8 cellular contexts compared by ENCODE assay signal in the genomic region with DNA sequence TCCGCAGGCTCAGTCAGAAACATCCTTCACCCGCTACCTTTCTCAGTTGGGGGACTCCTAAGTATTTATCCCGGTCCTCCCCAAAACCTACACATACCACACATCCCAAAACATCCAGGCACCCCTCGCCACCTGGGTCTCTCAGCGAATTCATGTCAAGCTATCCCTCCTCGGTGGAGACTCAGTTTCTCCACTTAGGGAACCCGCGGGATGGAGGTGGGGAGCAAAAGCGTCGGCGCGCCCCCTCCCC. TPM values are rescaled to one million over a fixed set of nuclear protein-coding genes. Genes with fewer than 3 reads are reported as not detected.
DNase-seq lines count a peak whose midpoint lies in the region; ATAC-seq, FAIRE-seq and TF ChIP-seq lines count a peak whose summit lies in the region.

No MANE protein-coding gene starts in this region.

- POLR2A ChIA-PET in HepG2 (lab: Yijun Ruan, JAX) = interaction anchor here (0.6 to 6.7 kb wide), 25 partner anchors 8 to 442 kb away, joined by 3 to 90 read pairs (median 6); a partner anchor contains a TSS

- no peak for TF ChIP-seq RAD21 in HepG2 (CRISPR knock-in tag; IDR thresholded peaks at IDR 0.05)

- no peaks in the 10 kb centered on the region for H3K27me3 Mint-ChIP-seq in activated naive CD4-positive, alpha-beta T cell treated with anti-CD3 and anti-CD28 coated beads, Interleukin-2, amount 50 U/mL, for 24 hours
- H3K27me3 Mint-ChIP-seq in type B pancreatic cell = no peaks in the 10 kb centered on the region

- peak overlapping the region; percentile 88 for H3K4me3 ChIP-seq in adipocyte (ENCODE audit: low read length)
- H3K4me3 ChIP-seq in HepG2 (replicated peaks in 1 of 3; ENCODE audit: insufficient read depth in 1 of 3, low read depth in 2 of 3, low read length in 3 of 3) = peak overlapping the region; percentile 70 to 86 (median 84)

- no peak overlapping the region for H2AFZ ChIP-seq in HepG2 (ENCODE audit: low read length)

- H3K9me3 Mint-ChIP-seq in activated naive CD4-positive, alpha-beta T cell treated with anti-CD3 and anti-CD28 coated beads, Interleukin-2, amount 50 U/mL, for 24 hours = no peaks in the 10 kb centered on the region
- H3K9me3 Mint-ChIP-seq in type B pancreatic cell = no peaks in the 10 kb centered on the region

- BruUV-seq in HepG2 (replicated peaks; lab: Mats Ljungman, UMichigan) = no TSS peak

- H3K9me3 ChIP-seq in adipocyte (ENCODE audit: control insufficient read depth, low read length) = no peaks in the 10 kb centered on the region
- no peaks in the 10 kb centered on the region for H3K9me3 ChIP-seq in HepG2 (ENCODE audit: low read length)

- DNase-seq in activated naive CD4-positive, alpha-beta T cell (lab: John Stamatoyannopoulos, UW) = no peak
- no peak for DNase-seq in adipocyte (ENCODE audit: low read depth)
- DNase-seq in HepG2 (ENCODE audit: low spot score) = no peak
- no peak for DNase-seq in type B pancreatic cell (ENCODE audit: extremely low spot score, unreplicated experiment)
- no peak for DNase-seq in stimulated activated CD4-positive, alpha-beta T cell treated with anti-CD3 and anti-CD28 coated beads, Interleukin-12 subunit alpha, Interleukin-12 subunit beta, amount 100 ng/mL, for 4 hours
- no peak for DNase-seq in NAMALWA (ENCODE audit: low spot score)
- DNase-seq in SK-N-DZ (ENCODE audit: low spot score) = no peak

- H3K36me3 ChIP-seq in adipocyte (ENCODE audit: control insufficient read depth, insufficient read depth, low read length, severe bottlenecking) (no peaks in the 10 kb centered on the region), HepG2 (replicated peaks in 1 of 2; ENCODE audit: control insufficient read depth in 1 of 2, insufficient read depth in 2 of 2, low read length in 2 of 2) (no peaks in the 10 kb centered on the region)

- ATAC-seq in HepG2 = no peak

- peak overlapping the region; percentile 79 for H3K27ac Mint-ChIP-seq in activated naive CD4-positive, alpha-beta T cell treated with anti-CD3 and anti-CD28 coated beads, Interleukin-2, amount 50 U/mL, for 24 hours
- peak overlapping the region; percentile 98 for H3K27ac Mint-ChIP-seq in type B pancreatic cell

- no peaks in the 10 kb centered on the region for H3K27me3 ChIP-seq in adipocyte (replicated peaks; ENCODE audit: control insufficient read depth, insufficient read depth, low read length)
- no peaks in the 10 kb centered on the region; a peak in 1 of 5 replicates for H3K27me3 ChIP-seq in HepG2 (ENCODE audit: control insufficient read depth in 1 of 2, insufficient read depth in 2 of 2, low read length in 2 of 2)

- peak overlapping the region; percentile 97 for H3K27ac ChIP-seq in HepG2 (ENCODE audit: extremely low read length, insufficient read depth, low read length)

- TF ChIP-seq POLR2A in HepG2 (IDR thresholded peaks at IDR 0.05; ENCODE audit: insufficient read depth in 1 of 2, low read depth in 2 of 2, low read length in 2 of 2) = 0 out of 4 replicates have a peak, but pooled peaks of 1 of the 2 experiments have one; percentile 4

- no peaks in the 10 kb centered on the region for H4K20me1 ChIP-seq in HepG2 (ENCODE audit: insufficient read depth, low read length)

- H3K79me2 ChIP-seq in HepG2 (ENCODE audit: insufficient read depth, low read length) = peaks cover 22% of the 10 kb centered on the region

- H3K4me1 ChIP-seq in adipocyte (ENCODE audit: control insufficient read depth, insufficient read depth, low read length) = peaks cover 45% of the 10 kb centered on the region
- peaks cover 38% of the 10 kb centered on the region for H3K4me1 ChIP-seq in HepG2 (ENCODE audit: insufficient read depth, low read length)

- H3K4me3 Mint-ChIP-seq in activated naive CD4-positive, alpha-beta T cell treated with anti-CD3 and anti-CD28 coated beads, Interleukin-2, amount 50 U/mL, for 24 hours = peak overlapping the region; percentile 92
- peak overlapping the region; percentile 90 for H3K4me3 Mint-ChIP-seq in type B pancreatic cell

- TF ChIP-seq EP300 in HepG2 (IDR thresholded peaks at IDR 0.05; ENCODE audit: low read depth in 2 of 2, low read length in 2 of 2) (no peak), HepG2 (CRISPR knock-in tag; IDR thresholded peaks at IDR 0.05; ENCODE audit: borderline replicate concordance) (no peak)

- intact Hi-C loops in HepG2 (cut with micrococcal nuclease; ENCODE audit: unreplicated experiment) = loop anchor here (1.0 to 5.0 kb wide), 3 partner anchors 16 to 444 kb away; a partner anchor contains a TSS

- peak overlapping the region; percentile 100 for H3K4me2 ChIP-seq in HepG2 (ENCODE audit: low read depth, low read length)

- in situ Hi-C loops in HepG2 (cut with HindIII; ENCODE audit: extremely low pct_ligation_motif_present, low pct_unique_long_range_greater_than_20kb) = no loop called here

- H3K4me1 Mint-ChIP-seq in activated naive CD4-positive, alpha-beta T cell treated with anti-CD3 and anti-CD28 coated beads, Interleukin-2, amount 50 U/mL, for 24 hours = peaks cover 53% of the 10 kb centered on the region
- H3K4me1 Mint-ChIP-seq in type B pancreatic cell (ENCODE audit: unreplicated experiment) = peaks cover 29% of the 10 kb centered on the region

- 2% methylated on average over 11 of the region's 12 CpGs for WGBS in HepG2 (ENCODE audit: low lambda C conversion rate)

- H3K9ac ChIP-seq in adipocyte (ENCODE audit: low read length) (peak overlapping the region; percentile 90), HepG2 (ENCODE audit: insufficient read depth, low read depth, low read length) (peak overlapping the region; percentile 83)

- FAIRE-seq in HepG2 (lab: Jason Lieb, UNC) = no peak

- no peak for TF ChIP-seq CTCF in HepG2 (CRISPR knock-in tag; IDR thresholded peaks at IDR 0.05)
- no peak for TF ChIP-seq CTCF in type B pancreatic cell (conservative IDR thresholded peaks at IDR 0.05)

- H3K36me3 Mint-ChIP-seq in activated naive CD4-positive, alpha-beta T cell treated with anti-CD3 and anti-CD28 coated beads, Interleukin-2, amount 50 U/mL, for 24 hours = no peaks in the 10 kb centered on the region
- no peaks in the 10 kb centered on the region for H3K36me3 Mint-ChIP-seq in type B pancreatic cell

- CTCF ChIA-PET in HepG2 (lab: Yijun Ruan, JAX; ENCODE audit: low intra/inter-chr PET ratio, low total read pairs) = interaction anchor here (1.8 to 6.8 kb wide), 2 partner anchors 16 to 82 kb away, joined by 4 to 54 read pairs; no protein-coding TSS in a partner anchor

RNA-seq across cellular contexts. Expression of a gene that starts 1.2 kb away (rescaled TPM):
- total RNA-seq in HepG2 (2016; rRNA removed; fragmentation: Illumina TruSeq; extraction: Trizol) (10.1 and 15.5 TPM in 2 replicates), type B pancreatic cell (ENCODE audit: low replicate concordance) (38.1 and 75.9 TPM in 2 replicates)
- 2.1 and 2.9 TPM in 2 replicates for total RNA-seq in HepG2 (2016; cell fraction: cytosol; rRNA removed; fragmentation: Illumina TruSeq; extraction: Trizol; ENCODE audit: low read depth)
- 9.4 and 15.2 TPM in 2 replicates for total RNA-seq in HepG2 (2016; cell fraction: insoluble cytoplasmic fraction; rRNA removed; fragmentation: Illumina TruSeq; extraction: Trizol)
- 7.3 and 8.2 TPM in 2 replicates for total RNA-seq in HepG2 (2016; cell fraction: membrane; rRNA removed; fragmentation: Illumina TruSeq; extraction: Trizol)
- 12.6 TPM in 2 replicates for total RNA-seq in HepG2 (2016; cell fraction: nucleus; rRNA removed; fragmentation: Illumina TruSeq; extraction: Trizol)
- polyA plus RNA-seq in HepG2 (2011; rRNA removed) = 17.5 and 22.3 TPM in 2 replicates
- 15.0 and 19.2 TPM in 2 replicates for polyA plus RNA-seq in HepG2 (2011; cell fraction: cytosol; rRNA removed)
- 45.5 and 50.7 TPM in 2 replicates for polyA plus RNA-seq in HepG2 (2011; cell fraction: nucleus; rRNA removed)
- 9.8 and 10.8 TPM in 2 replicates for polyA plus RNA-seq in HepG2 (2012)
- 1.1 and 1.7 TPM in 2 replicates for polyA plus RNA-seq in HepG2 (2016; cell fraction: cytosol; fragmentation: Illumina TruSeq; extraction: Trizol; ENCODE audit: low read depth)
- 10.5 and 12.2 TPM in 2 replicates for polyA plus RNA-seq in HepG2 (2016; cell fraction: insoluble cytoplasmic fraction; fragmentation: Illumina TruSeq; extraction: Trizol; ENCODE audit: low read depth)
- 4.4 and 5.4 TPM in 2 replicates for polyA plus RNA-seq in HepG2 (2016; cell fraction: membrane; fragmentation: Illumina TruSeq; extraction: Trizol; ENCODE audit: low read depth)
- polyA plus RNA-seq in HepG2 (2016; cell fraction: nucleus; fragmentation: Illumina TruSeq; extraction: Trizol; ENCODE audit: insufficient read depth, low read depth) = 31.6 and 39.9 TPM in 2 replicates
- 32.5 and 45.9 TPM in 2 replicates for polyA minus RNA-seq in HepG2 (2011; rRNA and poly(A)+ RNA removed; ENCODE audit: low replicate concordance)
- polyA minus RNA-seq in HepG2 (2011; cell fraction: cytosol; rRNA and poly(A)+ RNA removed) = 9.9 and 13.2 TPM in 2 replicates
- polyA minus RNA-seq in HepG2 (2011; cell fraction: nucleus; rRNA and poly(A)+ RNA removed) = 10.3 and 13.3 TPM in 2 replicates
- 4.1 and 4.9 TPM in 2 replicates for polyA plus RNA-seq in SK-N-DZ (2014; cell fraction: cytosol; rRNA removed)
- 8.2 and 11.4 TPM in 2 replicates for polyA plus RNA-seq in SK-N-DZ (2014; cell fraction: nucleus; rRNA removed)

RNA-seq across cellular contexts. Expression of a gene that starts 8.0 kb away (rescaled TPM):
- total RNA-seq in HepG2 (2016; rRNA removed; fragmentation: Illumina TruSeq; extraction: Trizol) = 0.29 TPM in 1 of 2 replicates, not detected in the other
- not detected in 2 replicates for total RNA-seq in HepG2 (2016; cell fraction: cytosol; rRNA removed; fragmentation: Illumina TruSeq; extraction: Trizol; ENCODE audit: low read depth)
- 0.32 TPM in 1 of 2 replicates, not detected in the other for total RNA-seq in HepG2 (2016; cell fraction: insoluble cytoplasmic fraction; rRNA removed; fragmentation: Illumina TruSeq; extraction: Trizol)
- not detected in 2 replicates for total RNA-seq in HepG2 (2016; cell fraction: membrane; rRNA removed; fragmentation: Illumina TruSeq; extraction: Trizol)
- total RNA-seq in HepG2 (2016; cell fraction: nucleus; rRNA removed; fragmentation: Illumina TruSeq; extraction: Trizol) = 1.1 and 1.3 TPM in 2 replicates
- not detected in 2 replicates for polyA plus RNA-seq in HepG2 (2011; rRNA removed)
- not detected in 2 replicates for polyA plus RNA-seq in HepG2 (2011; cell fraction: cytosol; rRNA removed)
- polyA plus RNA-seq in HepG2 (2011; cell fraction: nucleus; rRNA removed) = 0.29 and 0.40 TPM in 2 replicates
- polyA plus RNA-seq in HepG2 (2012) = not detected in 2 replicates
- not detected in 2 replicates for polyA plus RNA-seq in HepG2 (2016; cell fraction: cytosol; fragmentation: Illumina TruSeq; extraction: Trizol; ENCODE audit: low read depth)
- polyA plus RNA-seq in HepG2 (2016; cell fraction: insoluble cytoplasmic fraction; fragmentation: Illumina TruSeq; extraction: Trizol; ENCODE audit: low read depth) = not detected in 2 replicates
- polyA plus RNA-seq in HepG2 (2016; cell fraction: membrane; fragmentation: Illumina TruSeq; extraction: Trizol; ENCODE audit: low read depth) = not detected in 2 replicates
- polyA plus RNA-seq in HepG2 (2016; cell fraction: nucleus; fragmentation: Illumina TruSeq; extraction: Trizol; ENCODE audit: insufficient read depth, low read depth) = not detected in 2 replicates
- polyA minus RNA-seq in HepG2 (2011; rRNA and poly(A)+ RNA removed; ENCODE audit: low replicate concordance) = 1.3 and 7.6 TPM in 2 replicates
- polyA minus RNA-seq in HepG2 (2011; cell fraction: cytosol; rRNA and poly(A)+ RNA removed) = not detected in 2 replicates
- polyA minus RNA-seq in HepG2 (2011; cell fraction: nucleus; rRNA and poly(A)+ RNA removed) = 1.6 TPM in 1 of 2 replicates, not detected in the other
- total RNA-seq in type B pancreatic cell (ENCODE audit: low replicate concordance) = 0.52 and 1.1 TPM in 2 replicates
- polyA plus RNA-seq in SK-N-DZ (2014; cell fraction: cytosol; rRNA removed) = not detected in 2 replicates
- 0.98 TPM in 1 of 2 replicates, not detected in the other for polyA plus RNA-seq in SK-N-DZ (2014; cell fraction: nucleus; rRNA removed)

RNA-seq across cellular contexts. Expression of a gene that starts 18.2 kb away (rescaled TPM):
- total RNA-seq in HepG2 (2016; rRNA removed; fragmentation: Illumina TruSeq; extraction: Trizol) (32.8 and 32.9 TPM in 2 replicates), type B pancreatic cell (ENCODE audit: low replicate concordance) (51.4 and 59.0 TPM in 2 replicates)
- 21.5 and 22.7 TPM in 2 replicates for total RNA-seq in HepG2 (2016; cell fraction: cytosol; rRNA removed; fragmentation: Illumina TruSeq; extraction: Trizol; ENCODE audit: low read depth)
- 29.0 and 37.1 TPM in 2 replicates for total RNA-seq in HepG2 (2016; cell fraction: insoluble cytoplasmic fraction; rRNA removed; fragmentation: Illumina TruSeq; extraction: Trizol)
- total RNA-seq in HepG2 (2016; cell fraction: membrane; rRNA removed; fragmentation: Illumina TruSeq; extraction: Trizol) = 23.4 and 27.9 TPM in 2 replicates
- total RNA-seq in HepG2 (2016; cell fraction: nucleus; rRNA removed; fragmentation: Illumina TruSeq; extraction: Trizol) = 37.9 and 38.9 TPM in 2 replicates
- 25.9 and 30.3 TPM in 2 replicates for polyA plus RNA-seq in HepG2 (2011; rRNA removed)
- 16.4 and 22.8 TPM in 2 replicates for polyA plus RNA-seq in HepG2 (2011; cell fraction: cytosol; rRNA removed)
- polyA plus RNA-seq in HepG2 (2011; cell fraction: nucleus; rRNA removed) = 84.3 and 94.4 TPM in 2 replicates
- 15.3 and 18.2 TPM in 2 replicates for polyA plus RNA-seq in HepG2 (2012)
- 17.3 and 18.3 TPM in 2 replicates for polyA plus RNA-seq in HepG2 (2016; cell fraction: cytosol; fragmentation: Illumina TruSeq; extraction: Trizol; ENCODE audit: low read depth)
- polyA plus RNA-seq in HepG2 (2016; cell fraction: insoluble cytoplasmic fraction; fragmentation: Illumina TruSeq; extraction: Trizol; ENCODE audit: low read depth) = 28.5 and 31.1 TPM in 2 replicates
- polyA plus RNA-seq in HepG2 (2016; cell fraction: membrane; fragmentation: Illumina TruSeq; extraction: Trizol; ENCODE audit: low read depth) = 17.7 and 19.3 TPM in 2 replicates
- polyA plus RNA-seq in HepG2 (2016; cell fraction: nucleus; fragmentation: Illumina TruSeq; extraction: Trizol; ENCODE audit: insufficient read depth, low read depth) = 64.3 and 72.6 TPM in 2 replicates
- 34.0 and 163 TPM in 2 replicates for polyA minus RNA-seq in HepG2 (2011; rRNA and poly(A)+ RNA removed; ENCODE audit: low replicate concordance)
- 7.6 and 9.5 TPM in 2 replicates for polyA minus RNA-seq in HepG2 (2011; cell fraction: cytosol; rRNA and poly(A)+ RNA removed)
- 15.7 and 16.8 TPM in 2 replicates for polyA minus RNA-seq in HepG2 (2011; cell fraction: nucleus; rRNA and poly(A)+ RNA removed)
- polyA plus RNA-seq in SK-N-DZ (2014; cell fraction: cytosol; rRNA removed) = 133 and 172 TPM in 2 replicates
- 243 and 343 TPM in 2 replicates for polyA plus RNA-seq in SK-N-DZ (2014; cell fraction: nucleus; rRNA removed)

RNA-seq across cellular contexts. Expression of a gene that starts 26.9 kb away (rescaled TPM):
- total RNA-seq in HepG2 (2016; rRNA removed; fragmentation: Illumina TruSeq; extraction: Trizol) (217 and 268 TPM in 2 replicates), type B pancreatic cell (ENCODE audit: low replicate concordance) (58.8 and 119 TPM in 2 replicates)
- 95.8 and 111 TPM in 2 replicates for total RNA-seq in HepG2 (2016; cell fraction: cytosol; rRNA removed; fragmentation: Illumina TruSeq; extraction: Trizol; ENCODE audit: low read depth)
- total RNA-seq in HepG2 (2016; cell fraction: insoluble cytoplasmic fraction; rRNA removed; fragmentation: Illumina TruSeq; extraction: Trizol) = 219 and 283 TPM in 2 replicates
- total RNA-seq in HepG2 (2016; cell fraction: membrane; rRNA removed; fragmentation: Illumina TruSeq; extraction: Trizol) = 160 and 171 TPM in 2 replicates
- 75.7 and 82.8 TPM in 2 replicates for total RNA-seq in HepG2 (2016; cell fraction: nucleus; rRNA removed; fragmentation: Illumina TruSeq; extraction: Trizol)
- polyA plus RNA-seq in HepG2 (2011; rRNA removed) = 122 and 222 TPM in 2 replicates
- 141 and 184 TPM in 2 replicates for polyA plus RNA-seq in HepG2 (2011; cell fraction: cytosol; rRNA removed)
- polyA plus RNA-seq in HepG2 (2011; cell fraction: nucleus; rRNA removed) = 54.7 and 67.5 TPM in 2 replicates
- 103 and 128 TPM in 2 replicates for polyA plus RNA-seq in HepG2 (2012)
- 98.3 and 114 TPM in 2 replicates for polyA plus RNA-seq in HepG2 (2016; cell fraction: cytosol; fragmentation: Illumina TruSeq; extraction: Trizol; ENCODE audit: low read depth)
- 306 and 328 TPM in 2 replicates for polyA plus RNA-seq in HepG2 (2016; cell fraction: insoluble cytoplasmic fraction; fragmentation: Illumina TruSeq; extraction: Trizol; ENCODE audit: low read depth)
- 149 and 155 TPM in 2 replicates for polyA plus RNA-seq in HepG2 (2016; cell fraction: membrane; fragmentation: Illumina TruSeq; extraction: Trizol; ENCODE audit: low read depth)
- polyA plus RNA-seq in HepG2 (2016; cell fraction: nucleus; fragmentation: Illumina TruSeq; extraction: Trizol; ENCODE audit: insufficient read depth, low read depth) = 139 and 158 TPM in 2 replicates
- polyA minus RNA-seq in HepG2 (2011; rRNA and poly(A)+ RNA removed; ENCODE audit: low replicate concordance) = 89.2 and 369 TPM in 2 replicates
- 31.4 and 39.6 TPM in 2 replicates for polyA minus RNA-seq in HepG2 (2011; cell fraction: cytosol; rRNA and poly(A)+ RNA removed)
- polyA minus RNA-seq in HepG2 (2011; cell fraction: nucleus; rRNA and poly(A)+ RNA removed) = 20.0 and 31.2 TPM in 2 replicates
- 523 and 644 TPM in 2 replicates for polyA plus RNA-seq in SK-N-DZ (2014; cell fraction: cytosol; rRNA removed)
- 311 and 412 TPM in 2 replicates for polyA plus RNA-seq in SK-N-DZ (2014; cell fraction: nucleus; rRNA removed)

RNA-seq across cellular contexts. Expression of a gene that starts 30.8 kb away (rescaled TPM):
- 52.0 and 55.0 TPM in 2 replicates for total RNA-seq in HepG2 (2016; rRNA removed; fragmentation: Illumina TruSeq; extraction: Trizol)
- total RNA-seq in HepG2 (2016; cell fraction: cytosol; rRNA removed; fragmentation: Illumina TruSeq; extraction: Trizol; ENCODE audit: low read depth) = 10.4 and 11.4 TPM in 2 replicates
- total RNA-seq in HepG2 (2016; cell fraction: insoluble cytoplasmic fraction; rRNA removed; fragmentation: Illumina TruSeq; extraction: Trizol) = 43.4 and 62.0 TPM in 2 replicates
- 32.4 and 34.5 TPM in 2 replicates for total RNA-seq in HepG2 (2016; cell fraction: membrane; rRNA removed; fragmentation: Illumina TruSeq; extraction: Trizol)
- 38.5 and 42.7 TPM in 2 replicates for total RNA-seq in HepG2 (2016; cell fraction: nucleus; rRNA removed; fragmentation: Illumina TruSeq; extraction: Trizol)
- polyA plus RNA-seq in HepG2 (2011; rRNA removed) = 137 and 146 TPM in 2 replicates
- polyA plus RNA-seq in HepG2 (2011; cell fraction: cytosol; rRNA removed) = 58.2 and 72.4 TPM in 2 replicates
- polyA plus RNA-seq in HepG2 (2011; cell fraction: nucleus; rRNA removed) = 261 and 328 TPM in 2 replicates
- 46.9 and 60.8 TPM in 2 replicates for polyA plus RNA-seq in HepG2 (2012)
- polyA plus RNA-seq in HepG2 (2016; cell fraction: cytosol; fragmentation: Illumina TruSeq; extraction: Trizol; ENCODE audit: low read depth) = 13.4 and 13.5 TPM in 2 replicates
- polyA plus RNA-seq in HepG2 (2016; cell fraction: insoluble cytoplasmic fraction; fragmentation: Illumina TruSeq; extraction: Trizol; ENCODE audit: low read depth) = 59.8 and 73.1 TPM in 2 replicates
- polyA plus RNA-seq in HepG2 (2016; cell fraction: membrane; fragmentation: Illumina TruSeq; extraction: Trizol; ENCODE audit: low read depth) = 34.6 and 37.7 TPM in 2 replicates
- 141 and 171 TPM in 2 replicates for polyA plus RNA-seq in HepG2 (2016; cell fraction: nucleus; fragmentation: Illumina TruSeq; extraction: Trizol; ENCODE audit: insufficient read depth, low read depth)
- polyA minus RNA-seq in HepG2 (2011; rRNA and poly(A)+ RNA removed; ENCODE audit: low replicate concordance) = 119 and 193 TPM in 2 replicates
- polyA minus RNA-seq in HepG2 (2011; cell fraction: cytosol; rRNA and poly(A)+ RNA removed) = 49.8 and 52.4 TPM in 2 replicates
- polyA minus RNA-seq in HepG2 (2011; cell fraction: nucleus; rRNA and poly(A)+ RNA removed) = 37.5 and 41.5 TPM in 2 replicates
- 65.3 and 87.8 TPM in 2 replicates for total RNA-seq in type B pancreatic cell (ENCODE audit: low replicate concordance)
- polyA plus RNA-seq in SK-N-DZ (2014; cell fraction: cytosol; rRNA removed) = 65.4 and 75.4 TPM in 2 replicates
- 98.6 and 121 TPM in 2 replicates for polyA plus RNA-seq in SK-N-DZ (2014; cell fraction: nucleus; rRNA removed)
